18 cellular contexts compared by ENCODE assay signal in the genomic region with DNA sequence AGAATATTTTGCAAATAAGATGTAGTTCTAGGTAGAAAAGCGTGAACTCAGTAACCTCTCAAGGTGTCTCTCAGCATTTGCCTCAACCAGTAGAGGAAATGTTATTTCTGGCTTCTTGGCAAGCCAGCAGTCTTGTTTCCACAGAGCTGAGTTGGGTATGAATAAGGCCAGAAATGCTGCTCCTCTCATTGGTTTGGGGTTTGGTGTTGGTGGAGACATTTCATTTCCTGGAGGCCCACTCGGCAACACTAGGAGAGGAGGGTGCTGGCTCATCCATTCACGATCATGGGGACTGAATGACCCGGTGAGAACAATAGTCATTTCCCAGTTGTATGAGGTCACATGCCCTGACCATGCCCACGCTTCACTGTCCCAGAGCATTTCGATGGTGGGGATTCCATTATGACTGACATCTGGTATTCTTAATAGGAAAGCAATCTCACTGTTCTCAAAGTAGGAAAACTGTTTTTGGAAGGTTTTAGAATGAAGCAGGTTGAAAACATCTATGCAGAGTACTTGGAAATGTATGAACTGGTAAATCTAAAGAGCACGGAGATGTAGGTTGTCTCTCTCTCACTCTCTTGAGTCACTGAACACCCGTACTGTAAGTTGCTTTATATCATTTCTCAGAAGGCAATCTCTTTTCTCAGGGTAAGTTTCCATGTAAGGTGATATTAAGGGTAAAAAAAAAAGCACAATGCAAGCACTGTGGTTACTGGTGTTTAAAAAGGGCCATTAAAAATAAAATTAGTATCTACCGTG. TPM values are rescaled to one million over a fixed set of nuclear protein-coding genes. Genes with fewer than 3 reads are reported as not detected.
A peak's percentile ranks its signal among the peaks of the same experiment; 100 is the strongest.
DNase-seq lines count a peak whose midpoint lies in the region; ATAC-seq and TF ChIP-seq lines count a peak whose summit lies in the region.
"Had no signal": no experiment of that assay in that cellular context is flagged by ENCODE, and none has a peak within 500 bp of the region (broad histone marks: within the 10 kb centered on the region; RNA-seq: fewer than 3 reads in every experiment).

No MANE protein-coding gene starts in this region.

- no peak overlapping the region for H3K4me2 ChIP-seq in OCI-LY7 (ENCODE audit: low read length)

- no peak for ATAC-seq in effector memory CD8-positive, alpha-beta T cell (replicated peaks)
- ATAC-seq: psoas muscle had no signal

- TF ChIP-seq CTCF in OCI-LY7 (conservative IDR thresholded peaks at IDR 0.05; ENCODE audit: low read length): no peak
- no peak for TF ChIP-seq CTCF in nephron progenitor cell (IDR thresholded peaks at IDR 0.05)

- H3K36me3 ChIP-seq in OCI-LY7 (ENCODE audit: insufficient read depth, low read length): no peaks in the 10 kb centered on the region
- H3K36me3 ChIP-seq: left ventricle myocardium inferior, spleen had no signal

- peaks cover 2% of the 10 kb centered on the region for H3K36me3 Mint-ChIP-seq in activated naive CD4-positive, alpha-beta T cell treated with anti-CD3 and anti-CD28 coated beads, Interleukin-2, amount 50 U/mL, for 24 hours
- H3K36me3 Mint-ChIP-seq in effector memory CD8-positive, alpha-beta T cell (ENCODE audit: insufficient read depth): no peaks in the 10 kb centered on the region
- no peaks in the 10 kb centered on the region for H3K36me3 Mint-ChIP-seq in nephron progenitor cell (ENCODE audit: low read depth)

- peak overlapping the region; percentile 42 for H3K4me3 Mint-ChIP-seq in activated naive CD4-positive, alpha-beta T cell treated with anti-CD3 and anti-CD28 coated beads, Interleukin-2, amount 50 U/mL, for 24 hours
- no peak overlapping the region for H3K4me3 Mint-ChIP-seq in effector memory CD8-positive, alpha-beta T cell
- no peak overlapping the region for H3K4me3 Mint-ChIP-seq in nephron progenitor cell
- H3K4me3 Mint-ChIP-seq: central memory CD8-positive, alpha-beta T cell; endodermal cell had no signal

- H3K27ac ChIP-seq in OCI-LY7 (ENCODE audit: low read depth, low read length, poor library complexity, severe bottlenecking): no peak overlapping the region
- H3K27ac ChIP-seq: left ventricle myocardium inferior, psoas muscle, spleen had no signal

- intact Hi-C loops in OCI-LY7 (cut with micrococcal nuclease; ENCODE audit: unreplicated experiment): no loop called here

- H3K79me2 ChIP-seq in OCI-LY7 (ENCODE audit: insufficient read depth, low read depth, low read length): no peaks in the 10 kb centered on the region

- no peaks in the 10 kb centered on the region for H3K4me1 ChIP-seq in OCI-LY7 (ENCODE audit: insufficient read depth, low read length, poor library complexity, severe bottlenecking)
- H3K4me1 ChIP-seq: psoas muscle, spleen had no signal

- no peaks in the 10 kb centered on the region for H3K27me3 Mint-ChIP-seq in activated naive CD4-positive, alpha-beta T cell treated with anti-CD3 and anti-CD28 coated beads, Interleukin-2, amount 50 U/mL, for 24 hours
- H3K27me3 Mint-ChIP-seq in effector memory CD8-positive, alpha-beta T cell: peaks cover 0 to 9% of the 10 kb centered on the region in 2 donors
- no peaks in the 10 kb centered on the region for H3K27me3 Mint-ChIP-seq in nephron progenitor cell (ENCODE audit: low read depth, poor library complexity)
- H3K27me3 Mint-ChIP-seq: central memory CD8-positive, alpha-beta T cell had no signal

- peaks cover 14% of the 10 kb centered on the region for H3K4me1 Mint-ChIP-seq in activated naive CD4-positive, alpha-beta T cell treated with anti-CD3 and anti-CD28 coated beads, Interleukin-2, amount 50 U/mL, for 24 hours
- H3K4me1 Mint-ChIP-seq in effector memory CD8-positive, alpha-beta T cell (ENCODE audit: low read depth in 2 of 2): peaks cover 4 to 7% of the 10 kb centered on the region in 2 donors
- no peaks in the 10 kb centered on the region for H3K4me1 Mint-ChIP-seq in nephron progenitor cell
- H3K4me1 Mint-ChIP-seq: central memory CD8-positive, alpha-beta T cell; endodermal cell had no signal

- H3K4me3 ChIP-seq in OCI-LY7 (ENCODE audit: low read depth, low read length, poor library complexity, severe bottlenecking): no peak overlapping the region
- H3K4me3 ChIP-seq: left ventricle myocardium inferior, psoas muscle, spleen had no signal

- H2AFZ ChIP-seq in OCI-LY7 (ENCODE audit: low read length): 0 out of 2 replicates have a peak overlapping the region, but pooled peaks have one; percentile 4

- H3K27ac Mint-ChIP-seq in activated naive CD4-positive, alpha-beta T cell treated with anti-CD3 and anti-CD28 coated beads, Interleukin-2, amount 50 U/mL, for 24 hours: peak overlapping the region; percentile 59
- no peak overlapping the region for H3K27ac Mint-ChIP-seq in effector memory CD8-positive, alpha-beta T cell
- H3K27ac Mint-ChIP-seq in nephron progenitor cell: no peak overlapping the region
- H3K27ac Mint-ChIP-seq: endodermal cell had no signal

- H3K9me2 ChIP-seq in OCI-LY7 (ENCODE audit: insufficient read depth, low read length): no peaks in the 10 kb centered on the region

- POLR2A ChIA-PET in OCI-LY7 (lab: Charles Lee): interaction anchor here (1.0 kb wide), 2 partner anchors 9 to 67 kb away, joined by 4 read pairs; no protein-coding TSS in a partner anchor

- BruUV-seq in OCI-LY7 (replicated peaks; lab: Mats Ljungman, UMichigan): no TSS peak

- DNase-seq in OCI-LY7 (ENCODE audit: low spot score) (no peak), H4 (ENCODE audit: low spot score) (no peak), AG08396 (ENCODE audit: low spot score) (no peak), nephron progenitor cell (no peak)
- DNase-seq in activated CD4-positive, alpha-beta T cell treated with anti-CD3 and anti-CD28 coated beads for 48 hours: peak; percentile 83
- peak; percentile 77 for DNase-seq in stimulated activated CD4-positive, alpha-beta T cell treated with anti-CD3 and anti-CD28 coated beads, Interleukin-4, amount 100 ng/mL, for 24 hours
- no peak for DNase-seq in effector memory CD8-positive, alpha-beta T cell
- DNase-seq: DMS53, endodermal cell, Kasumi-1, left ventricle myocardium inferior, NCI-H1417 treated with DMSO at 0.1 percent for 48 hours, psoas muscle, spleen had no signal

- peaks cover 7% of the 10 kb centered on the region; the same call in 1 of the 2 replicates for H3K9me3 ChIP-seq in OCI-LY7 (ENCODE audit: low read length)
- H3K9me3 ChIP-seq: left ventricle myocardium inferior, psoas muscle had no signal

- no peaks in the 10 kb centered on the region for H3K9me3 Mint-ChIP-seq in activated naive CD4-positive, alpha-beta T cell treated with anti-CD3 and anti-CD28 coated beads, Interleukin-2, amount 50 U/mL, for 24 hours
- H3K9me3 Mint-ChIP-seq in effector memory CD8-positive, alpha-beta T cell: no peaks in the 10 kb centered on the region
- H3K9me3 Mint-ChIP-seq in nephron progenitor cell: peaks cover 19% of the 10 kb centered on the region
- H3K9me3 Mint-ChIP-seq: central memory CD8-positive, alpha-beta T cell had no signal

- H4K20me1 ChIP-seq in OCI-LY7 (ENCODE audit: insufficient read depth, low read length): no peaks in the 10 kb centered on the region

- CTCF ChIA-PET in OCI-LY7 (lab: Charles Lee; ENCODE audit: unreplicated experiment): no interaction called here

RNA-seq across cellular contexts. Expression of a gene that starts 37.1 kb away (rescaled TPM):
- total RNA-seq in OCI-LY7 (2014; rRNA removed; shearing (Covaris generic)): not detected in 2 replicates
- total RNA-seq in OCI-LY7 (2022): not detected in 2 replicates
- not detected in 2 replicates for total RNA-seq in H4 (2014; rRNA removed; shearing (Covaris generic))
- total RNA-seq: endodermal cell, myocyte, NCI-H460, psoas muscle had no signal

Comparison
In these comparisons a context has a peak if more than half of its experiments do, and no peak if none do; other contexts are left out.
1. DNase-seq: peak in activated CD4-positive, alpha-beta T cell treated with anti-CD3 and anti-CD28 coated beads for 48 hours (single experiment) and stimulated activated CD4-positive, alpha-beta T cell treated with anti-CD3 and anti-CD28 coated beads, Interleukin-4, amount 100 ng/mL, for 24 hours (single experiment); none in OCI-LY7 (single experiment), H4 (single experiment), effector memory CD8-positive, alpha-beta T cell (0 of 3), AG08396 (single experiment) and nephron progenitor cell (single experiment).